ENCODE assay signal across 10 cellular contexts in genomic region chr14:99537399-99537798, GRCh38. TPM values are rescaled to one million over a fixed set of nuclear protein-coding genes. Genes with fewer than 3 reads are reported as not detected.
DNase-seq lines count a peak whose midpoint lies in the region; ATAC-seq and TF ChIP-seq lines count a peak whose summit lies in the region.
"Had no signal": no experiment of that assay in that cellular context is flagged by ENCODE, and none has a peak within 500 bp of the region (broad histone marks: within the 10 kb centered on the region; RNA-seq: fewer than 3 reads in every experiment).

No MANE protein-coding gene starts in this region.

- no peaks in the 10 kb centered on the region for H3K27me3 ChIP-seq in PC-3 (ENCODE audit: low read length)
- H3K27me3 ChIP-seq in esophagus squamous epithelium, result no peaks in the 10 kb centered on the region

- 82 to 84% methylated on average over 5 to 6 of the region's 6 CpGs for WGBS in esophagus squamous epithelium, 2 donors

- TF ChIP-seq CTCF in Calu3 (IDR thresholded peaks at IDR 0.05; ENCODE audit: unreplicated experiment) (no peak), PC-3 (conservative IDR thresholded peaks at IDR 0.05; ENCODE audit: low read depth, low read length) (no peak), esophagus squamous epithelium (IDR thresholded peaks at IDR 0.05) (no peak)

- no peak overlapping the region for H3K4me3 Mint-ChIP-seq in Calu3 (ENCODE audit: low read depth, unreplicated experiment)

- H3K36me3 ChIP-seq in PC-3 (ENCODE audit: low read depth, low read length), result no peaks in the 10 kb centered on the region
- peaks cover 0 to 29% (median 0%) of the 10 kb centered on the region in 3 donors for H3K36me3 ChIP-seq in esophagus squamous epithelium

- POLR2A ChIA-PET in PC-3 (lab: Charles Lee; ENCODE audit: unreplicated experiment), result no interaction called here

- peak; percentile 56 for DNase-seq in Calu3
- DNase-seq in PC-3, result peak; percentile 74
- no peak for DNase-seq in esophagus squamous epithelium (lab: John Stamatoyannopoulos, UW)
- peak; percentile 67 for DNase-seq in myocyte (ENCODE audit: low read depth)
- no peak for DNase-seq in NCI-H1092 (lab: John Stamatoyannopoulos, UW)
- no peak for DNase-seq in foreskin melanocyte
- DNase-seq in mesenteric fat pad (ENCODE audit: low spot score), result no peak
- DNase-seq in activated naive CD4-positive, alpha-beta T cell treated with Interleukin-2 at 50 U/mL for 16 hours, result no peak
- DNase-seq: NCI-H2029 treated with DMSO at 0.1 percent for 48 hours, retina had no signal

- H3K27me3 Mint-ChIP-seq in Calu3 (ENCODE audit: unreplicated experiment), result no peaks in the 10 kb centered on the region

- peaks cover 24% of the 10 kb centered on the region; the same call in 1 of the 2 replicates for H4K20me1 ChIP-seq in PC-3 (ENCODE audit: low read length)

- H3F3A ChIP-seq in PC-3 (ENCODE audit: low read length, unreplicated experiment), result no peaks in the 10 kb centered on the region

- H3K9ac ChIP-seq in PC-3 (ENCODE audit: low read length), result no peak overlapping the region

- H3K4me2 ChIP-seq in PC-3 (ENCODE audit: low read length), result peak overlapping the region; percentile 41; the same call in 1 of the 2 replicates

- CTCF ChIA-PET in Calu3 (lab: Charles Lee) (no interaction called here), PC-3 (lab: Charles Lee) (no interaction called here)

- no peaks in the 10 kb centered on the region for H3K9me3 ChIP-seq in PC-3 (ENCODE audit: low read length)
- H3K9me3 ChIP-seq in esophagus squamous epithelium, result no peaks in the 10 kb centered on the region

- H3K4me3 ChIP-seq in PC-3 (ENCODE audit: low read length), result no peak overlapping the region
- no peak overlapping the region for H3K4me3 ChIP-seq in esophagus squamous epithelium

- peaks cover 5% of the 10 kb centered on the region for H3K36me3 Mint-ChIP-seq in Calu3 (ENCODE audit: insufficient read depth, unreplicated experiment)

- H2AFZ ChIP-seq in PC-3 (ENCODE audit: low read length), result no peak overlapping the region

- H3K27ac ChIP-seq in PC-3 (ENCODE audit: low read length) (no peak overlapping the region), esophagus squamous epithelium (peak overlapping the region; percentile 5 to 82 (median 61))

- H3K79me2 ChIP-seq in PC-3 (ENCODE audit: low read length), result peaks cover 79% of the 10 kb centered on the region

- no peaks in the 10 kb centered on the region for H3K9me3 Mint-ChIP-seq in Calu3 (ENCODE audit: low read depth, unreplicated experiment)

- peaks cover 10% of the 10 kb centered on the region for H3K4me1 Mint-ChIP-seq in Calu3 (ENCODE audit: low read depth, unreplicated experiment)

- intact Hi-C loops in Calu3 (cut with micrococcal nuclease; ENCODE audit: unreplicated experiment), result no loop called here
- intact Hi-C loops in PC-3 (cut with micrococcal nuclease), result no loop called here
- intact Hi-C loops in esophagus squamous epithelium (cut with DNase I), result no loop called here

- H3K9me2 ChIP-seq in PC-3 (replicated peaks; ENCODE audit: low read length), result no peaks in the 10 kb centered on the region

- H3K27ac Mint-ChIP-seq in Calu3 (ENCODE audit: unreplicated experiment), result no peak overlapping the region

- H3K4me1 ChIP-seq in PC-3 (ENCODE audit: insufficient read depth, low read length), result peaks cover 22% of the 10 kb centered on the region
- peaks cover 12 to 83% (median 28%) of the 10 kb centered on the region in 3 donors for H3K4me1 ChIP-seq in esophagus squamous epithelium

- TF ChIP-seq POLR2A in esophagus squamous epithelium (IDR thresholded peaks at IDR 0.05), result no peak

- BruUV-seq in Calu3 (replicated peaks; lab: Mats Ljungman, UMichigan) (no TSS peak), PC-3 (replicated peaks; lab: Mats Ljungman, UMichigan) (no TSS peak)

- ATAC-seq in PC-3, result peak; percentile 97

RNA-seq across cellular contexts. Expression of gene CCNK, which starts 56.2 kb away (rescaled TPM):
- total RNA-seq in Calu3 (2022), result 71.5 and 82.8 TPM in 2 replicates
- total RNA-seq in PC-3 (2014; rRNA removed), result 26.2 and 51.8 TPM in 2 replicates
- total RNA-seq in esophagus squamous epithelium, result 10 to 100 TPM; 13.4 to 39.9 (median 29.5) TPM
- 18.6 and 20.8 TPM in 2 replicates for total RNA-seq in myocyte
- 38.2 TPM for polyA plus RNA-seq in myocyte (2012)
- 48.2 TPM for total RNA-seq in mesenteric fat pad

RNA-seq across cellular contexts. Expression of gene SETD3, which starts 56.7 kb away (rescaled TPM):
- 51.5 and 52.6 TPM in 2 replicates for total RNA-seq in Calu3 (2022)
- total RNA-seq in PC-3 (2014; rRNA removed), result 46.8 and 51.7 TPM in 2 replicates
- 10 to 100 TPM; 29.1 to 65.4 (median 36.3) TPM for total RNA-seq in esophagus squamous epithelium
- 118 and 149 TPM in 2 replicates for total RNA-seq in myocyte
- 46.8 TPM for polyA plus RNA-seq in myocyte (2012)
- total RNA-seq in mesenteric fat pad, result 61.5 TPM

Comparison
In these comparisons a context has a peak if more than half of its experiments do, and no peak if none do; other contexts are left out.
1. DNase-seq: peak in Calu3 (single experiment), PC-3 (single experiment) and myocyte (single experiment); none in esophagus squamous epithelium (single experiment), NCI-H1092 (single experiment), foreskin melanocyte (single experiment), mesenteric fat pad (single experiment) and activated naive CD4-positive, alpha-beta T cell treated with Interleukin-2 at 50 U/mL for 16 hours (single experiment).